Comparison of ENCODE assay signal across 1 cellular context in the genomic region with DNA sequence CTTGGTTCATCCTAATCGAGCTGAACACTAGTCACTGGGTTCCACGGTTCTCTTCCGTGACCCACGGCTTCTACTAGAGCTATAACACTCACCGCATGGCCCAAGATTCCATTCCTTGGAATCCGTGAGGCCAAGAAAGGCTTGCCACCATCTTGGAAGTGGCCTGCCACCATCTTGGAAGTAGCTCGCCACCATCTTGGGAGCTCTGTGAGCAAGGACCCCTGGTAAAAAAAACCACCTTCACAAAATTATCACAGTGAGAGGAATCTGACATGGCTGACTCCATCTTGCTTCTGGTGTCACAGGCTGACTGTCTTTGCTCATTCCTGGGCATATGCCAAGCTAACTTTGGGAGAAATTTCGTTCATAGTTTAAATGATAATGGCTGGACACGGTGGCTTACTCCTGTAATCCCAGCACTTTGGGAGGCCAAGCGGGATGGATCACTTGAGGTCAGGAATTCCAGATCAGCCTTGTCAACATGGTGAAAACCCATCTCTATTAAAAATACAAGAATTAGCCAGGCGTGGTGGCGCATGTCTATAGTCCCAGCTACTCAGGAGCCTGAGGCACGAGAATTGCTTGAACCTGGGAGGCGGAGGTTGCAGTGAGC.
TF ChIP-seq lines count a peak whose summit lies in the region.

No MANE protein-coding gene starts in this region.

TF ChIP-seq in WTC11, 78 proteins besides CTCF, POLR2A, EP300 and RAD21 (continued from another document):
- TF ChIP-seq, protein P1, sequence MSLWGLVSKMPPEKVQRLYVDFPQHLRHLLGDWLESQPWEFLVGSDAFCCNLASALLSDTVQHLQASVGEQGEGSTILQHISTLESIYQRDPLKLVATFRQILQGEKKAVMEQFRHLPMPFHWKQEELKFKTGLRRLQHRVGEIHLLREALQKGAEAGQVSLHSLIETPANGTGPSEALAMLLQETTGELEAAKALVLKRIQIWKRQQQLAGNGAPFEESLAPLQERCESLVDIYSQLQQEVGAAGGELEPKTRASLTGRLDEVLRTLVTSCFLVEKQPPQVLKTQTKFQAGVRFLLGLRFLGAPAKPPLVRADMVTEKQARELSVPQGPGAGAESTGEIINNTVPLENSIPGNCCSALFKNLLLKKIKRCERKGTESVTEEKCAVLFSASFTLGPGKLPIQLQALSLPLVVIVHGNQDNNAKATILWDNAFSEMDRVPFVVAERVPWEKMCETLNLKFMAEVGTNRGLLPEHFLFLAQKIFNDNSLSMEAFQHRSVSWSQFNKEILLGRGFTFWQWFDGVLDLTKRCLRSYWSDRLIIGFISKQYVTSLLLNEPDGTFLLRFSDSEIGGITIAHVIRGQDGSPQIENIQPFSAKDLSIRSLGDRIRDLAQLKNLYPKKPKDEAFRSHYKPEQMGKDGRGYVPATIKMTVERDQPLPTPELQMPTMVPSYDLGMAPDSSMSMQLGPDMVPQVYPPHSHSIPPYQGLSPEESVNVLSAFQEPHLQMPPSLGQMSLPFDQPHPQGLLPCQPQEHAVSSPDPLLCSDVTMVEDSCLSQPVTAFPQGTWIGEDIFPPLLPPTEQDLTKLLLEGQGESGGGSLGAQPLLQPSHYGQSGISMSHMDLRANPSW (CRISPR knock-in tag; conservative IDR thresholded peaks at IDR 0.05; ENCODE audit: low read depth), result no peak
- TF ChIP-seq SMAD4 (CRISPR knock-in tag; IDR thresholded peaks at IDR 0.05) (no peak), SMAD3 (CRISPR knock-in tag; IDR thresholded peaks at IDR 0.05; ENCODE audit: borderline replicate concordance) (no peak), IRF2 (CRISPR knock-in tag; IDR thresholded peaks at IDR 0.05; ENCODE audit: borderline replicate concordance, low read depth) (no peak), ELF4 (CRISPR knock-in tag; IDR thresholded peaks at IDR 0.05; ENCODE audit: low read depth) (no peak), ESRRA (CRISPR knock-in tag; IDR thresholded peaks at IDR 0.05; ENCODE audit: borderline replicate concordance) (no peak), GABPB1 (CRISPR knock-in tag; IDR thresholded peaks at IDR 0.05) (no peak)
- TF ChIP-seq, protein P2, sequence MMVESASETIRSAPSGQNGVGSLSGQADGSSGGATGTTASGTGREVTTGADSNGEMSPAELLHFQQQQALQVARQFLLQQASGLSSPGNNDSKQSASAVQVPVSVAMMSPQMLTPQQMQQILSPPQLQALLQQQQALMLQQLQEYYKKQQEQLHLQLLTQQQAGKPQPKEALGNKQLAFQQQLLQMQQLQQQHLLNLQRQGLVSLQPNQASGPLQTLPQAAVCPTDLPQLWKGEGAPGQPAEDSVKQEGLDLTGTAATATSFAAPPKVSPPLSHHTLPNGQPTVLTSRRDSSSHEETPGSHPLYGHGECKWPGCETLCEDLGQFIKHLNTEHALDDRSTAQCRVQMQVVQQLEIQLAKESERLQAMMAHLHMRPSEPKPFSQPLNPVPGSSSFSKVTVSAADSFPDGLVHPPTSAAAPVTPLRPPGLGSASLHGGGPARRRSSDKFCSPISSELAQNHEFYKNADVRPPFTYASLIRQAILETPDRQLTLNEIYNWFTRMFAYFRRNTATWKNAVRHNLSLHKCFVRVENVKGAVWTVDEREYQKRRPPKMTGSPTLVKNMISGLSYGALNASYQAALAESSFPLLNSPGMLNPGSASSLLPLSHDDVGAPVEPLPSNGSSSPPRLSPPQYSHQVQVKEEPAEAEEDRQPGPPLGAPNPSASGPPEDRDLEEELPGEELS (CRISPR knock-in tag; IDR thresholded peaks at IDR 0.05), result no peak
- TF ChIP-seq, protein P3, sequence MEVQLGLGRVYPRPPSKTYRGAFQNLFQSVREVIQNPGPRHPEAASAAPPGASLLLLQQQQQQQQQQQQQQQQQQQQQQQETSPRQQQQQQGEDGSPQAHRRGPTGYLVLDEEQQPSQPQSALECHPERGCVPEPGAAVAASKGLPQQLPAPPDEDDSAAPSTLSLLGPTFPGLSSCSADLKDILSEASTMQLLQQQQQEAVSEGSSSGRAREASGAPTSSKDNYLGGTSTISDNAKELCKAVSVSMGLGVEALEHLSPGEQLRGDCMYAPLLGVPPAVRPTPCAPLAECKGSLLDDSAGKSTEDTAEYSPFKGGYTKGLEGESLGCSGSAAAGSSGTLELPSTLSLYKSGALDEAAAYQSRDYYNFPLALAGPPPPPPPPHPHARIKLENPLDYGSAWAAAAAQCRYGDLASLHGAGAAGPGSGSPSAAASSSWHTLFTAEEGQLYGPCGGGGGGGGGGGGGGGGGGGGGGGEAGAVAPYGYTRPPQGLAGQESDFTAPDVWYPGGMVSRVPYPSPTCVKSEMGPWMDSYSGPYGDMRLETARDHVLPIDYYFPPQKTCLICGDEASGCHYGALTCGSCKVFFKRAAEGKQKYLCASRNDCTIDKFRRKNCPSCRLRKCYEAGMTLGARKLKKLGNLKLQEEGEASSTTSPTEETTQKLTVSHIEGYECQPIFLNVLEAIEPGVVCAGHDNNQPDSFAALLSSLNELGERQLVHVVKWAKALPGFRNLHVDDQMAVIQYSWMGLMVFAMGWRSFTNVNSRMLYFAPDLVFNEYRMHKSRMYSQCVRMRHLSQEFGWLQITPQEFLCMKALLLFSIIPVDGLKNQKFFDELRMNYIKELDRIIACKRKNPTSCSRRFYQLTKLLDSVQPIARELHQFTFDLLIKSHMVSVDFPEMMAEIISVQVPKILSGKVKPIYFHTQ (CRISPR knock-in tag; IDR thresholded peaks at IDR 0.05), result no peak
- TF ChIP-seq, protein P4, sequence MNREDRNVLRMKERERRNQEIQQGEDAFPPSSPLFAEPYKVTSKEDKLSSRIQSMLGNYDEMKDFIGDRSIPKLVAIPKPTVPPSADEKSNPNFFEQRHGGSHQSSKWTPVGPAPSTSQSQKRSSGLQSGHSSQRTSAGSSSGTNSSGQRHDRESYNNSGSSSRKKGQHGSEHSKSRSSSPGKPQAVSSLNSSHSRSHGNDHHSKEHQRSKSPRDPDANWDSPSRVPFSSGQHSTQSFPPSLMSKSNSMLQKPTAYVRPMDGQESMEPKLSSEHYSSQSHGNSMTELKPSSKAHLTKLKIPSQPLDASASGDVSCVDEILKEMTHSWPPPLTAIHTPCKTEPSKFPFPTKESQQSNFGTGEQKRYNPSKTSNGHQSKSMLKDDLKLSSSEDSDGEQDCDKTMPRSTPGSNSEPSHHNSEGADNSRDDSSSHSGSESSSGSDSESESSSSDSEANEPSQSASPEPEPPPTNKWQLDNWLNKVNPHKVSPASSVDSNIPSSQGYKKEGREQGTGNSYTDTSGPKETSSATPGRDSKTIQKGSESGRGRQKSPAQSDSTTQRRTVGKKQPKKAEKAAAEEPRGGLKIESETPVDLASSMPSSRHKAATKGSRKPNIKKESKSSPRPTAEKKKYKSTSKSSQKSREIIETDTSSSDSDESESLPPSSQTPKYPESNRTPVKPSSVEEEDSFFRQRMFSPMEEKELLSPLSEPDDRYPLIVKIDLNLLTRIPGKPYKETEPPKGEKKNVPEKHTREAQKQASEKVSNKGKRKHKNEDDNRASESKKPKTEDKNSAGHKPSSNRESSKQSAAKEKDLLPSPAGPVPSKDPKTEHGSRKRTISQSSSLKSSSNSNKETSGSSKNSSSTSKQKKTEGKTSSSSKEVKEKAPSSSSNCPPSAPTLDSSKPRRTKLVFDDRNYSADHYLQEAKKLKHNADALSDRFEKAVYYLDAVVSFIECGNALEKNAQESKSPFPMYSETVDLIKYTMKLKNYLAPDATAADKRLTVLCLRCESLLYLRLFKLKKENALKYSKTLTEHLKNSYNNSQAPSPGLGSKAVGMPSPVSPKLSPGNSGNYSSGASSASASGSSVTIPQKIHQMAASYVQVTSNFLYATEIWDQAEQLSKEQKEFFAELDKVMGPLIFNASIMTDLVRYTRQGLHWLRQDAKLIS (CRISPR knock-in tag; IDR thresholded peaks at IDR 0.05; ENCODE audit: borderline replicate concordance), result no peak
- TF ChIP-seq, protein P5, sequence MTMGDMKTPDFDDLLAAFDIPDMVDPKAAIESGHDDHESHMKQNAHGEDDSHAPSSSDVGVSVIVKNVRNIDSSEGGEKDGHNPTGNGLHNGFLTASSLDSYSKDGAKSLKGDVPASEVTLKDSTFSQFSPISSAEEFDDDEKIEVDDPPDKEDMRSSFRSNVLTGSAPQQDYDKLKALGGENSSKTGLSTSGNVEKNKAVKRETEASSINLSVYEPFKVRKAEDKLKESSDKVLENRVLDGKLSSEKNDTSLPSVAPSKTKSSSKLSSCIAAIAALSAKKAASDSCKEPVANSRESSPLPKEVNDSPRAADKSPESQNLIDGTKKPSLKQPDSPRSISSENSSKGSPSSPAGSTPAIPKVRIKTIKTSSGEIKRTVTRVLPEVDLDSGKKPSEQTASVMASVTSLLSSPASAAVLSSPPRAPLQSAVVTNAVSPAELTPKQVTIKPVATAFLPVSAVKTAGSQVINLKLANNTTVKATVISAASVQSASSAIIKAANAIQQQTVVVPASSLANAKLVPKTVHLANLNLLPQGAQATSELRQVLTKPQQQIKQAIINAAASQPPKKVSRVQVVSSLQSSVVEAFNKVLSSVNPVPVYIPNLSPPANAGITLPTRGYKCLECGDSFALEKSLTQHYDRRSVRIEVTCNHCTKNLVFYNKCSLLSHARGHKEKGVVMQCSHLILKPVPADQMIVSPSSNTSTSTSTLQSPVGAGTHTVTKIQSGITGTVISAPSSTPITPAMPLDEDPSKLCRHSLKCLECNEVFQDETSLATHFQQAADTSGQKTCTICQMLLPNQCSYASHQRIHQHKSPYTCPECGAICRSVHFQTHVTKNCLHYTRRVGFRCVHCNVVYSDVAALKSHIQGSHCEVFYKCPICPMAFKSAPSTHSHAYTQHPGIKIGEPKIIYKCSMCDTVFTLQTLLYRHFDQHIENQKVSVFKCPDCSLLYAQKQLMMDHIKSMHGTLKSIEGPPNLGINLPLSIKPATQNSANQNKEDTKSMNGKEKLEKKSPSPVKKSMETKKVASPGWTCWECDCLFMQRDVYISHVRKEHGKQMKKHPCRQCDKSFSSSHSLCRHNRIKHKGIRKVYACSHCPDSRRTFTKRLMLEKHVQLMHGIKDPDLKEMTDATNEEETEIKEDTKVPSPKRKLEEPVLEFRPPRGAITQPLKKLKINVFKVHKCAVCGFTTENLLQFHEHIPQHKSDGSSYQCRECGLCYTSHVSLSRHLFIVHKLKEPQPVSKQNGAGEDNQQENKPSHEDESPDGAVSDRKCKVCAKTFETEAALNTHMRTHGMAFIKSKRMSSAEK (CRISPR knock-in tag; IDR thresholded peaks at IDR 0.05; ENCODE audit: borderline replicate concordance), result no peak
